ENCODE assay signal across 1 cellular context in the genomic region with DNA sequence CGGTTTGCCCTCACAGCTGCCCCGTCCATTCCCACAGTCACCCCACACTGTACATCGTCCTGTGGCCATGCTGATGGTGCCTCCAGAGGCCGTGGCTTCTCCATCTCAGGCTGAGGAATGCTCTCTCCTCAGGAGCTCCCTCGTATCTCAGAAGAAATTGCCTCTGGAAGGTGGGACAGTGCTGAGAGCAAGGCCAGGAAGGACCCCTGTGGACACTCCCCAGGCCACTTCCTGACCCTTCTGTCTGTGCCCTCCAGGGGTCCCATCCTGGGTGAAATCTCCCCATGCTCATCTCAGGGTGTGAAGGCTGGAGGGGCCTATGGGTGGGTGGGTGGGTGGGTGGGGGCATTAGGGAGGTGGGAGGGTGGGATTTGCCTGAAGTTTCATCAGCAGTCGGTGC.
TF ChIP-seq lines count a peak whose summit lies in the region.

No MANE protein-coding gene starts in this region.

TF ChIP-seq in H1, 55 proteins besides CTCF, POLR2A, EP300 and RAD21 (continued from another document):
- TF ChIP-seq SRF (IDR thresholded peaks at IDR 0.05; ENCODE audit: low read depth, low read length), result no peak
- no peak for TF ChIP-seq KDM5A (IDR thresholded peaks at IDR 0.05; ENCODE audit: low read length)
- TF ChIP-seq CTBP2 (IDR thresholded peaks at IDR 0.05; ENCODE audit: borderline replicate concordance, insufficient read depth, insufficient read length, low read length), result no peak
